In the genomic region with DNA sequence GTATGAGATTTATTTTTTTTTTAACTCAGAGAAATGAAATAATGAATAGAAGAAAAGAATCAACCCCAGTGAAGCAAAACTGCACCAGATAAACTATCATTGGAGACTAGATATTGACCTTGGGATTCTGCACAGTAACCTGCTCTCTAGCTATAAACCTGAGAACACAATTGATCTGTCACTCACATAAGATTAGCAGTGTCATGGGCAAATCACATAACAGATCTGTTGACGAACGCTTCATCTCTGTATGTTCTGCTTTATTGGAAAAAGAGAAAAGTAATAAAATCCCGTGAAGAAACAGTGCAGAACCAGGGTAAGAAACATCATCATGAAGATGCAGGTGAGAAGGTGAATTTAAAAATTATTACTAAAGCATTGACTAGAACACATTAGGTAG, we compare ENCODE assay signal across 28 cellular contexts.
"Had no signal": no experiment of that assay in that cellular context is flagged by ENCODE, and none has a peak within 500 bp of the region (broad histone marks: within the 10 kb centered on the region; RNA-seq: fewer than 3 reads in every experiment).

No MANE protein-coding gene starts in this region.

- H3K27ac ChIP-seq: stomach, suprapubic skin, testis, thoracic aorta, thyroid gland, tibial artery, tibial nerve, transverse colon, upper lobe of left lung, upper lobe of right lung, uterus, vagina had no signal

- H3K36me3 Mint-ChIP-seq: stimulated activated effector memory CD8-positive, alpha-beta T cell treated with anti-CD3 and anti-CD28 coated beads, Interleukin-12 subunit alpha, Interleukin-12 subunit beta, amount 100 ng/mL, for 72 hours; stimulated activated memory B cell treated with anti-CD40 and anti-IgM and Interleukin-4, amounts not matched to agents 10 μg/mL and 1 μg/mL and 100 μg/mL, for 72 hours; stimulated activated naive B cell treated with anti-CD40 and anti-IgM and Interleukin-4, amounts not matched to agents 10 μg/mL and 1 μg/mL and 100 μg/mL, for 72 hours; type B pancreatic cell had no signal

- H3K4me3 Mint-ChIP-seq: stimulated activated effector memory CD8-positive, alpha-beta T cell treated with anti-CD3 and anti-CD28 coated beads, Interleukin-12 subunit alpha, Interleukin-12 subunit beta, amount 100 ng/mL, for 72 hours; stimulated activated memory B cell treated with anti-CD40 and anti-IgM and Interleukin-4, amounts not matched to agents 10 μg/mL and 1 μg/mL and 100 μg/mL, for 72 hours; stimulated activated naive B cell treated with anti-CD40 and anti-IgM and Interleukin-4, amounts not matched to agents 10 μg/mL and 1 μg/mL and 100 μg/mL, for 72 hours; stimulated activated naive CD8-positive, alpha-beta T cell treated with anti-CD3 and anti-CD28 coated beads, Interleukin-15, amount 100 ng/mL, for 72 hours; stimulated activated naive CD8-positive, alpha-beta T cell treated with anti-CD3 and anti-CD28 coated beads, Interleukin-15, Interleukin-2, amounts not matched to agents 100 ng/mL and 50 ng/mL, for 24 hours; type B pancreatic cell had no signal

- DNase-seq: stimulated activated CD4-positive, alpha-beta T cell treated with anti-CD3 and anti-CD28 coated beads, Interleukin-2, amount 100 ng/mL, for 48 hours; stimulated activated CD4-positive, alpha-beta T cell treated with anti-CD3 and anti-CD28 coated beads, Interleukin-4, amount 100 ng/mL, for 1 hour; stimulated activated CD4-positive, alpha-beta T cell treated with anti-CD3 and anti-CD28 coated beads, Interleukin-4, amount 100 ng/mL, for 24 hours; stimulated activated CD4-positive, alpha-beta T cell treated with anti-CD3 and anti-CD28 coated beads, Interleukin-4, amount 100 ng/mL, for 4 hours; stimulated activated CD8-positive, alpha-beta memory T cell treated with anti-CD3 and anti-CD28 coated beads, Interleukin-4, amount 100 ng/mL, for 48 hours; stimulated activated naive B cell treated with anti-CD40 and anti-IgM and Interleukin-4, amounts not matched to agents 10 μg/mL and 1 μg/mL and 100 μg/mL, for 72 hours; stimulated activated naive CD4-positive, alpha-beta T cell; stimulated activated naive CD4-positive, alpha-beta T cell treated with Interleukin-2 at 50 U/mL for 16 hours; stimulated activated naive CD8-positive, alpha-beta T cell treated with anti-CD3 and anti-CD28 coated beads, Interleukin-15, amount 100 ng/mL, for 72 hours; stimulated activated naive CD8-positive, alpha-beta T cell treated with anti-CD3 and anti-CD28 coated beads, Interleukin-15, Interleukin-2, amounts not matched to agents 100 U/mL and 50 U/mL, for 24 hours; stomach; substantia nigra; testis; thyroid gland; tibial artery; transverse colon; trophoblast cell; upper lobe of left lung; upper lobe of right lung; uterus had no signal

- H3K27me3 Mint-ChIP-seq: stimulated activated memory B cell treated with anti-CD40 and anti-IgM and Interleukin-4, amounts not matched to agents 10 μg/mL and 1 μg/mL and 100 μg/mL, for 72 hours; stimulated activated naive B cell treated with anti-CD40 and anti-IgM and Interleukin-4, amounts not matched to agents 10 μg/mL and 1 μg/mL and 100 μg/mL, for 72 hours had no signal

- H3K4me3 ChIP-seq: stomach, suprapubic skin, testis, thoracic aorta, thyroid gland, tibial artery, tibial nerve, transverse colon, upper lobe of left lung, upper lobe of right lung, uterus, vagina had no signal

- H3K9me3 ChIP-seq: stomach, suprapubic skin, testis, thoracic aorta, thyroid gland, tibial artery, transverse colon, upper lobe of left lung, upper lobe of right lung, uterus, vagina had no signal

- H3K36me3 ChIP-seq: stomach, suprapubic skin, thoracic aorta, thyroid gland, tibial artery, tibial nerve, transverse colon, upper lobe of left lung, upper lobe of right lung, uterus, vagina had no signal

- H3K9me3 Mint-ChIP-seq: stimulated activated effector memory CD8-positive, alpha-beta T cell treated with anti-CD3 and anti-CD28 coated beads, Interleukin-12 subunit alpha, Interleukin-12 subunit beta, amount 100 ng/mL, for 72 hours; stimulated activated naive CD8-positive, alpha-beta T cell treated with anti-CD3 and anti-CD28 coated beads, Interleukin-15, Interleukin-2, amounts not matched to agents 100 ng/mL and 50 ng/mL, for 24 hours; type B pancreatic cell had no signal

- H3K4me1 Mint-ChIP-seq: stimulated activated effector memory CD8-positive, alpha-beta T cell treated with anti-CD3 and anti-CD28 coated beads, Interleukin-12 subunit alpha, Interleukin-12 subunit beta, amount 100 ng/mL, for 72 hours; stimulated activated memory B cell treated with anti-CD40 and anti-IgM and Interleukin-4, amounts not matched to agents 10 μg/mL and 1 μg/mL and 100 μg/mL, for 72 hours; stimulated activated naive B cell treated with anti-CD40 and anti-IgM and Interleukin-4, amounts not matched to agents 10 μg/mL and 1 μg/mL and 100 μg/mL, for 72 hours; stimulated activated naive CD8-positive, alpha-beta T cell treated with anti-CD3 and anti-CD28 coated beads, Interleukin-15, amount 100 ng/mL, for 72 hours had no signal

- H3K27me3 ChIP-seq: stomach, suprapubic skin, testis, thyroid gland, tibial artery, tibial nerve, transverse colon, upper lobe of left lung, upper lobe of right lung, uterus, vagina had no signal

- H3K27ac Mint-ChIP-seq: stimulated activated effector memory CD8-positive, alpha-beta T cell treated with anti-CD3 and anti-CD28 coated beads, Interleukin-12 subunit alpha, Interleukin-12 subunit beta, amount 100 ng/mL, for 72 hours; stimulated activated memory B cell treated with anti-CD40 and anti-IgM and Interleukin-4, amounts not matched to agents 10 μg/mL and 1 μg/mL and 100 μg/mL, for 72 hours; stimulated activated naive B cell treated with anti-CD40 and anti-IgM and Interleukin-4, amounts not matched to agents 10 μg/mL and 1 μg/mL and 100 μg/mL, for 72 hours; stimulated activated naive CD8-positive, alpha-beta T cell treated with anti-CD3 and anti-CD28 coated beads, Interleukin-15, amount 100 ng/mL, for 72 hours; stimulated activated naive CD8-positive, alpha-beta T cell treated with anti-CD3 and anti-CD28 coated beads, Interleukin-15, Interleukin-2, amounts not matched to agents 100 ng/mL and 50 ng/mL, for 24 hours; type B pancreatic cell had no signal
